Comparison of ENCODE assay signal across 8 cellular contexts in the genomic region with DNA sequence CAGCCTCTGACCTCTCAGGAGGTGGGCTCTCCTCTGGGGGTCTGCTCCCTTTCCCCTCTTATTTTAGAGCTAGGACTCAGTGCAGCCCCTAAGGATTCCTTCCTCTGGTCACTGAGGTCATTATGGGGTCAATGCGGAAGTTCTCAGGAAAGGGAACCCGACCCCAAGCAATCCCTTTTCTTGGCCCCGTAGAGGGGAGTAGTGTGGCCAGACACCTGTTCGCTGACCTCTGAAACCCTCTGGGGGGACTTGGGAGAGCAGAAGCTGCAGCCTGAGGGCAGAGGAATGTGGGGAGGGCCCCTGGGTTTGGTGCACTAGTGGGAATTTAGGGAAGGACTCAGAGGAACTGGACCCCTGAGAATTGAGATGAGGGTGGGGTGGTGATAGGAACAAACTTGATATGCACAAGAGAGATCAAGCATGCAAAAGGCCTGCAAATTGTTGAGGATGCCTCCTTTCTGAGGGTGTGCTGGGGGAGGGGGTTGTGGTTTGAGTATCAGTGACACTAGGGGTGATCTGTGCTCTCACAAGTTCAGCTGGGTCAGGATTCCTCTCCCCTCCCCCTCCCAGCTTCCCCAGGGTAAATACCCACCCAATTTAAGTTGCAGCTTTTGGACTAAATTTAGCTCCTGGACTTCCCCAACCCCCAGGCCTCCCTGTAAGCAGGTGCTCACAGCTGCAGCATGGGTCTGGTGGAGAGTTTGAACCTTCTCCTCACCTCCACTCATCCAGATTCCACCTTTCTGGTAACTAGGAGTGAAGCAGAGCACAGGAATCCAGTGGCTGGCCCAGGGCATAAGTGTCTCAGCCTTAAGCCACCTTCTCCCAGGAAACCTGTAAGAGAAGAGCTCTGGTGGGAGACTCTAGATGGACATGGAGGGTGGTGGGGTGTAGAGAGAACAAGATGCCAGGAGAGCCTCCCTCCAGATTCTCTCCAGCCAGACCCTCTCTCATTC. TPM values are rescaled to one million over a fixed set of nuclear protein-coding genes. Genes with fewer than 3 reads are reported as not detected.
DNase-seq lines count a peak whose midpoint lies in the region; ATAC-seq and TF ChIP-seq lines count a peak whose summit lies in the region.

No MANE protein-coding gene starts in this region.

- H3K9me3 ChIP-seq in adipocyte (ENCODE audit: control insufficient read depth, low read length), result no peaks in the 10 kb centered on the region
- no peaks in the 10 kb centered on the region for H3K9me3 ChIP-seq in liver (ENCODE audit: control insufficient read depth in 4 of 4, low read length in 3 of 4)

- H3K27me3 ChIP-seq in adipocyte (replicated peaks; ENCODE audit: control insufficient read depth, insufficient read depth, low read length), result no peaks in the 10 kb centered on the region
- no peaks in the 10 kb centered on the region for H3K27me3 ChIP-seq in liver (ENCODE audit: control insufficient read depth in 4 of 4, insufficient read depth in 4 of 4, low read length in 3 of 4)

- H3K27ac ChIP-seq in RWPE1, result peak overlapping the region; percentile 100
- peak overlapping the region; percentile 93 to 100 for H3K27ac ChIP-seq in liver (ENCODE audit: low read depth in 1 of 2, low read length in 2 of 2)

- H3K9ac ChIP-seq in adipocyte (ENCODE audit: low read length) (peak overlapping the region; percentile 99), liver (ENCODE audit: low read depth in 1 of 2, low read length in 2 of 2) (peak overlapping the region; percentile 35 to 92)

- TF ChIP-seq CTCF in RWPE1 (conservative IDR thresholded peaks at IDR 0.05; ENCODE audit: low read depth), result no peak
- no peak for TF ChIP-seq CTCF in liver (IDR thresholded peaks at IDR 0.05; ENCODE audit: low read depth, low read length, missing input control)

- DNase-seq in RWPE1 (ENCODE audit: low spot score) (no peak), adipocyte (ENCODE audit: low read depth) (peak; percentile 12), dedifferentiated amniotic fluid mesenchymal stem cell (ENCODE audit: extremely low spot score) (no peak), NCI-H2081 (lab: John Stamatoyannopoulos, UW) (no peak)
- peak; percentile 36 to 68 for DNase-seq in stimulated activated CD8-positive, alpha-beta memory T cell treated with anti-CD3 and anti-CD28 coated beads, Interleukin-4, amount 100 ng/mL, for 4 hours (ENCODE audit: low read depth in 2 of 2, low spot score in 1 of 2)

- TF ChIP-seq POLR2A in GM18505 (IDR thresholded peaks at IDR 0.05; ENCODE audit: borderline replicate concordance, extremely low read depth, insufficient read depth, insufficient read length), result peak; percentile 53

- CTCF ChIA-PET in RWPE1 (lab: Yijun Ruan, JAX), result interaction anchor here (1.6 kb wide), 1 partner anchor 251 kb away, joined by 3 read pairs; no protein-coding TSS in a partner anchor

- peak; percentile 37 for ATAC-seq in GM18505 (IDR thresholded peaks at IDR 0.05; ENCODE audit: unreplicated experiment)
- ATAC-seq in HG02642 (IDR thresholded peaks at IDR 0.05; ENCODE audit: poor library complexity, unreplicated experiment), result peak; percentile 45

- H3K4me3 ChIP-seq in adipocyte (ENCODE audit: low read length) (peak overlapping the region; percentile 37), liver (ENCODE audit: low read depth in 1 of 3, low read length in 3 of 3) (peak overlapping the region in 2 of 3 donors; percentile 36 to 81)

- H3K36me3 ChIP-seq in adipocyte (ENCODE audit: control insufficient read depth, insufficient read depth, low read length, severe bottlenecking), result peaks cover 7% of the 10 kb centered on the region
- no peaks in the 10 kb centered on the region for H3K36me3 ChIP-seq in liver (ENCODE audit: control insufficient read depth in 4 of 4, insufficient read depth in 3 of 4, low read depth in 1 of 4, low read length in 3 of 4)

- TF ChIP-seq RAD21 in liver (IDR thresholded peaks at IDR 0.05), result no peak

- POLR2A ChIA-PET in RWPE1 (lab: Yijun Ruan, JAX; ENCODE audit: low non-redundant PET), result interaction anchor here (0.7 to 2.3 kb wide), 3 partner anchors 11 to 58 kb away, joined by 3 to 10 read pairs (median 4); a partner anchor contains a TSS

- H3K4me1 ChIP-seq in adipocyte (ENCODE audit: control insufficient read depth, insufficient read depth, low read length) (peaks cover 87% of the 10 kb centered on the region), liver (ENCODE audit: control insufficient read depth in 4 of 4, insufficient read depth in 4 of 4, low read length in 3 of 4) (peaks cover 19 to 70% (median 56%) of the 10 kb centered on the region in 4 donors)

- 19% methylated on average over 4 of the region's 4 CpGs for WGBS in liver

TF ChIP-seq in liver, 16 proteins besides CTCF, POLR2A, EP300 and RAD21:
- TF ChIP-seq FOXA2 (IDR thresholded peaks at IDR 0.05), result no peak
- peak in 1 of 2 donors; percentile 15 for TF ChIP-seq HNF4A (conservative IDR thresholded peaks at IDR 0.05)
- TF ChIP-seq YY1 (IDR thresholded peaks at IDR 0.05), result no peak
- TF ChIP-seq, protein P1, sequence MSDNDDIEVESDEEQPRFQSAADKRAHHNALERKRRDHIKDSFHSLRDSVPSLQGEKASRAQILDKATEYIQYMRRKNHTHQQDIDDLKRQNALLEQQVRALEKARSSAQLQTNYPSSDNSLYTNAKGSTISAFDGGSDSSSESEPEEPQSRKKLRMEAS (IDR thresholded peaks at IDR 0.05), result peak; percentile 30
- TF ChIP-seq NR2F2 (IDR thresholded peaks at IDR 0.05), result peak; percentile 72
- peak; percentile 24 for TF ChIP-seq RXRA (IDR thresholded peaks at IDR 0.05)
- TF ChIP-seq, protein P2, sequence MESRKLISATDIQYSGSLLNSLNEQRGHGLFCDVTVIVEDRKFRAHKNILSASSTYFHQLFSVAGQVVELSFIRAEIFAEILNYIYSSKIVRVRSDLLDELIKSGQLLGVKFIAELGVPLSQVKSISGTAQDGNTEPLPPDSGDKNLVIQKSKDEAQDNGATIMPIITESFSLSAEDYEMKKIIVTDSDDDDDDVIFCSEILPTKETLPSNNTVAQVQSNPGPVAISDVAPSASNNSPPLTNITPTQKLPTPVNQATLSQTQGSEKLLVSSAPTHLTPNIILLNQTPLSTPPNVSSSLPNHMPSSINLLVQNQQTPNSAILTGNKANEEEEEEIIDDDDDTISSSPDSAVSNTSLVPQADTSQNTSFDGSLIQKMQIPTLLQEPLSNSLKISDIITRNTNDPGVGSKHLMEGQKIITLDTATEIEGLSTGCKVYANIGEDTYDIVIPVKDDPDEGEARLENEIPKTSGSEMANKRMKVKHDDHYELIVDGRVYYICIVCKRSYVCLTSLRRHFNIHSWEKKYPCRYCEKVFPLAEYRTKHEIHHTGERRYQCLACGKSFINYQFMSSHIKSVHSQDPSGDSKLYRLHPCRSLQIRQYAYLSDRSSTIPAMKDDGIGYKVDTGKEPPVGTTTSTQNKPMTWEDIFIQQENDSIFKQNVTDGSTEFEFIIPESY (IDR thresholded peaks at IDR 0.05), result no peak
- TF ChIP-seq HNF4G (IDR thresholded peaks at IDR 0.05), result no peak
- TF ChIP-seq TAF1 (conservative IDR thresholded peaks at IDR 0.05), result no peak

RNA-seq across cellular contexts. Expression of a gene that starts 13.5 kb away (rescaled TPM):
- 10 to 100 TPM in 1 of 2 donors, 1 to 10 TPM in 1; 5.6 to 11.5 TPM for total RNA-seq in liver
- 10 to 100 TPM; 11.4 to 12.2 TPM for polyA plus RNA-seq in liver

RNA-seq across cellular contexts. Expression of a gene that starts 16.7 kb away (rescaled TPM):
- 100 to 1,000 TPM in 1 of 2 donors, 10 to 100 TPM in 1; 94.6 to 181 TPM for total RNA-seq in liver
- 10 to 100 TPM; 23.4 to 65.4 TPM for polyA plus RNA-seq in liver

RNA-seq across cellular contexts. Expression of a gene that starts 47.1 kb away (rescaled TPM):
- total RNA-seq in liver, result not detected
- polyA plus RNA-seq in liver, result not detected

RNA-seq across cellular contexts. Expression of a gene that starts 54.8 kb away (rescaled TPM):
- 1 to 10 TPM; 5.1 to 8.1 TPM for total RNA-seq in liver
- 10 to 100 TPM; 17.0 to 22.5 TPM for polyA plus RNA-seq in liver

Comparison
In these comparisons a context has a peak if more than half of its experiments do, and no peak if none do; other contexts are left out.
1. DNase-seq: peak in adipocyte (single experiment) and stimulated activated CD8-positive, alpha-beta memory T cell treated with anti-CD3 and anti-CD28 coated beads, Interleukin-4, amount 100 ng/mL, for 4 hours (2 of 2); none in RWPE1 (single experiment), dedifferentiated amniotic fluid mesenchymal stem cell (single experiment) and NCI-H2081 (0 of 2).